Comparison of ENCODE assay signal across 26 cellular contexts in genomic region chr2:126653102-126653501, GRCh38.
"Had no signal": no experiment of that assay in that cellular context is flagged by ENCODE, and none has a peak within 500 bp of the region (broad histone marks: within the 10 kb centered on the region; RNA-seq: fewer than 3 reads in every experiment).

No MANE protein-coding gene starts in this region.

- H3K9me3 ChIP-seq: colonic mucosa, gastrocnemius medialis, tibial artery had no signal

- H3K9ac ChIP-seq: parathyroid adenoma had no signal

- H3K4me3 Mint-ChIP-seq: activated naive CD8-positive, alpha-beta T cell treated with anti-CD3 and anti-CD28 coated beads for 36 hours; activated T-cell treated with anti-CD3 and anti-CD28 coated beads, Interleukin-2, amount 50 U/mL, for 24 hours; activated T-helper 17 cell treated with anti-CD3 and anti-CD28 coated beads, Interleukin-2, amount 50 U/mL, for 72 hours; effector memory CD8-positive, alpha-beta T cell; natural killer cell treated with Interleukin-12 subunit alpha and Interleukin-12 subunit beta and Interleukin-15 and Interleukin-18, amount 100 ng/mL, for 72 hours; stimulated activated naive CD8-positive, alpha-beta T cell treated with anti-CD3 and anti-CD28 coated beads, Interleukin-15, Interleukin-2, amounts not matched to agents 100 ng/mL and 50 ng/mL, for 24 hours had no signal

- H3K36me3 Mint-ChIP-seq: natural killer cell treated with Interleukin-12 subunit alpha and Interleukin-12 subunit beta and Interleukin-15 and Interleukin-18, amount 100 ng/mL, for 72 hours had no signal

- H3K4me3 ChIP-seq: colonic mucosa, dorsolateral prefrontal cortex, gastrocnemius medialis, tibial artery had no signal

- H3K27ac ChIP-seq: colonic mucosa, dorsolateral prefrontal cortex, parathyroid adenoma, tibial artery, VCaP had no signal

- ATAC-seq: activated CD4-positive, CD25-positive, alpha-beta regulatory T cell treated with anti-CD3 and anti-CD28 coated beads, Interleukin-2, amount 50 U/mL, for 24 hours; activated T-helper 17 cell treated with anti-CD3 and anti-CD28 coated beads, Interleukin-2, amount 50 U/mL, for 72 hours; effector memory CD8-positive, alpha-beta T cell; esophagus mucosa; gastrocnemius medialis; left ventricle myocardium superior; natural killer cell treated with Interleukin-12 subunit alpha and Interleukin-12 subunit beta and Interleukin-15 and Interleukin-18, amount 100 ng/mL, for 72 hours; right cardiac atrium had no signal

- H3K4me1 ChIP-seq: colonic mucosa, parathyroid adenoma had no signal

- H3K27me3 ChIP-seq: colonic mucosa, gastrocnemius medialis, tibial artery had no signal

- H3K27me3 Mint-ChIP-seq: activated naive CD8-positive, alpha-beta T cell treated with anti-CD3 and anti-CD28 coated beads for 36 hours; activated T-cell treated with anti-CD3 and anti-CD28 coated beads, Interleukin-2, amount 50 U/mL, for 24 hours; activated T-helper 17 cell treated with anti-CD3 and anti-CD28 coated beads, Interleukin-2, amount 50 U/mL, for 72 hours; effector memory CD8-positive, alpha-beta T cell; natural killer cell treated with Interleukin-12 subunit alpha and Interleukin-12 subunit beta and Interleukin-15 and Interleukin-18, amount 100 ng/mL, for 72 hours; stimulated activated naive CD8-positive, alpha-beta T cell treated with anti-CD3 and anti-CD28 coated beads, Interleukin-15, Interleukin-2, amounts not matched to agents 100 ng/mL and 50 ng/mL, for 24 hours had no signal

- H3K27ac Mint-ChIP-seq: activated naive CD8-positive, alpha-beta T cell treated with anti-CD3 and anti-CD28 coated beads for 36 hours; activated T-cell treated with anti-CD3 and anti-CD28 coated beads, Interleukin-2, amount 50 U/mL, for 24 hours; activated T-helper 17 cell treated with anti-CD3 and anti-CD28 coated beads, Interleukin-2, amount 50 U/mL, for 72 hours; effector memory CD8-positive, alpha-beta T cell; natural killer cell treated with Interleukin-12 subunit alpha and Interleukin-12 subunit beta and Interleukin-15 and Interleukin-18, amount 100 ng/mL, for 72 hours; stimulated activated naive CD8-positive, alpha-beta T cell treated with anti-CD3 and anti-CD28 coated beads, Interleukin-15, Interleukin-2, amounts not matched to agents 100 ng/mL and 50 ng/mL, for 24 hours had no signal

- H3K36me3 ChIP-seq: colonic mucosa, gastrocnemius medialis, tibial artery had no signal

- DNase-seq: activated CD4-positive, alpha-beta T cell treated with anti-CD3 and anti-CD28 coated beads, Interleukin-2, amount 50 U/mL, for 1 hour; activated CD8-positive, alpha-beta memory T cell treated with anti-CD3 and anti-CD28 coated beads for 24 hours; activated CD8-positive, alpha-beta memory T cell treated with anti-CD3 and anti-CD28 coated beads, Interleukin-2, amount 50 U/mL, for 4 hours; activated naive CD4-positive, alpha-beta T cell treated with Interleukin-2 at 50 U/mL for 16 hours; activated naive CD8-positive, alpha-beta T cell treated with anti-CD3 and anti-CD28 coated beads for 36 hours; activated T-cell treated with anti-CD3 and anti-CD28 coated beads, Interleukin-2, amount 50 U/mL, for 24 hours; colonic mucosa; dorsolateral prefrontal cortex; effector memory CD8-positive, alpha-beta T cell; gastrocnemius medialis; hypothalamus; left ventricle myocardium superior; mammary epithelial cell; midbrain; right cardiac atrium; stimulated activated CD4-positive, alpha-beta T cell treated with anti-CD3 and anti-CD28 coated beads, Interleukin-4, amount 100 ng/mL, for 4 hours; substantia nigra; T-helper 2 cell; tibial artery had no signal

- H2AFZ ChIP-seq: parathyroid adenoma had no signal
